ENCODE assay signal across 13 cellular contexts in genomic region chr9:38079410-38080105, GRCh38. TPM values are rescaled to one million over a fixed set of nuclear protein-coding genes. Genes with fewer than 3 reads are reported as not detected.
DNase-seq lines count a peak whose midpoint lies in the region; ATAC-seq and TF ChIP-seq lines count a peak whose summit lies in the region.
"Had no signal": no experiment of that assay in that cellular context is flagged by ENCODE, and none has a peak within 500 bp of the region (broad histone marks: within the 10 kb centered on the region; RNA-seq: fewer than 3 reads in every experiment).

No MANE protein-coding gene starts in this region.

- no peak overlapping the region for H3K9ac ChIP-seq in neural progenitor cell

- peaks cover 7% of the 10 kb centered on the region for H4K20me1 ChIP-seq in neural progenitor cell (ENCODE audit: low read depth)

- H3K36me3 Mint-ChIP-seq in activated CD4-positive, alpha-beta T cell treated with anti-CD3 and anti-CD28 coated beads, Interleukin-2, amount 10 ng/mL, durations not matched to agents 24 days and 14 days (ENCODE audit: low read depth), result no peaks in the 10 kb centered on the region
- no peaks in the 10 kb centered on the region for H3K36me3 Mint-ChIP-seq in neural progenitor cell
- H3K36me3 Mint-ChIP-seq: CD4-positive, alpha-beta memory T cell had no signal

- H3F3A ChIP-seq in neural progenitor cell (ENCODE audit: low read depth), result peaks cover 18% of the 10 kb centered on the region

- H3K9me3 Mint-ChIP-seq in activated CD4-positive, alpha-beta T cell treated with anti-CD3 and anti-CD28 coated beads, Interleukin-2, amount 10 ng/mL, durations not matched to agents 24 days and 14 days, result peaks cover 8% of the 10 kb centered on the region
- peaks cover 2% of the 10 kb centered on the region for H3K9me3 Mint-ChIP-seq in neural progenitor cell

- DNase-seq in GDM1 (lab: John Stamatoyannopoulos, UW) (peak; percentile 17), RPMI7951 (ENCODE audit: low read depth) (peak; percentile 85), fibroblast of gingiva (ENCODE audit: low read depth) (peak; percentile 32), sciatic nerve (ENCODE audit: low spot score) (peak; percentile 64), retina (no peak), neural progenitor cell (ENCODE audit: low spot score) (no peak)
- DNase-seq in activated CD4-positive, alpha-beta T cell treated with anti-CD3 and anti-CD28 coated beads, Interleukin-2, amount 10 ng/mL, durations not matched to agents 24 days and 14 days, result no peak
- DNase-seq: activated T-cell treated with anti-CD3 and anti-CD28 coated beads, Interleukin-2, amount 50 U/mL, for 48 hours; CD4-positive, alpha-beta memory T cell had no signal

- H3K79me2 ChIP-seq in neural progenitor cell (ENCODE audit: low read depth), result no peaks in the 10 kb centered on the region

- no peak overlapping the region for H3K27ac Mint-ChIP-seq in activated CD4-positive, alpha-beta T cell treated with anti-CD3 and anti-CD28 coated beads, Interleukin-2, amount 10 ng/mL, durations not matched to agents 24 days and 14 days
- no peak overlapping the region for H3K27ac Mint-ChIP-seq in neural progenitor cell
- H3K27ac Mint-ChIP-seq: CD4-positive, alpha-beta memory T cell had no signal

- no peak overlapping the region for H2AFZ ChIP-seq in neural progenitor cell (replicated peaks)

- no peaks in the 10 kb centered on the region for H3K36me3 ChIP-seq in neural progenitor cell
- H3K36me3 ChIP-seq: cardiac muscle cell, tibial artery had no signal

- H3K4me2 ChIP-seq in neural progenitor cell, result no peak overlapping the region

- intact Hi-C loops in sciatic nerve (cut with DNase I), result no loop called here
- intact Hi-C loops in activated CD4-positive, alpha-beta T cell treated with anti-CD3 and anti-CD28 coated beads, Interleukin-2, amount 10 ng/mL, durations not matched to agents 24 days and 14 days (cut with micrococcal nuclease), result no loop called here

- H3K4me3 ChIP-seq in neural progenitor cell, result no peak overlapping the region
- H3K4me3 ChIP-seq: cardiac muscle cell, tibial artery had no signal

- H3K9me3 ChIP-seq in neural progenitor cell (ENCODE audit: low read depth), result no peaks in the 10 kb centered on the region
- H3K9me3 ChIP-seq: tibial artery had no signal

- no peaks in the 10 kb centered on the region for H3K4me1 Mint-ChIP-seq in activated CD4-positive, alpha-beta T cell treated with anti-CD3 and anti-CD28 coated beads, Interleukin-2, amount 10 ng/mL, durations not matched to agents 24 days and 14 days
- H3K4me1 Mint-ChIP-seq in neural progenitor cell, result peaks cover 25% of the 10 kb centered on the region

- peaks cover 54% of the 10 kb centered on the region for H3K27me3 ChIP-seq in neural progenitor cell
- H3K27me3 ChIP-seq: cardiac muscle cell, tibial artery had no signal

- ATAC-seq in sciatic nerve (no peak), HG03175 (IDR thresholded peaks at IDR 0.05; ENCODE audit: unreplicated experiment) (no peak)
- ATAC-seq: left colon had no signal

- peaks cover 16% of the 10 kb centered on the region for H3K4me1 ChIP-seq in neural progenitor cell

- H3K27me3 Mint-ChIP-seq in activated CD4-positive, alpha-beta T cell treated with anti-CD3 and anti-CD28 coated beads, Interleukin-2, amount 10 ng/mL, durations not matched to agents 24 days and 14 days, result peaks cover 13% of the 10 kb centered on the region
- H3K27me3 Mint-ChIP-seq in neural progenitor cell (ENCODE audit: insufficient read depth, low read depth), result peaks cover 8% of the 10 kb centered on the region

- no peak overlapping the region for H3K27ac ChIP-seq in neural progenitor cell
- H3K27ac ChIP-seq: cardiac muscle cell, tibial artery had no signal

- TF ChIP-seq CTCF in neural progenitor cell (IDR thresholded peaks at IDR 0.05), result no peak

- H3K4me3 Mint-ChIP-seq in activated CD4-positive, alpha-beta T cell treated with anti-CD3 and anti-CD28 coated beads, Interleukin-2, amount 10 ng/mL, durations not matched to agents 24 days and 14 days, result no peak overlapping the region
- H3K4me3 Mint-ChIP-seq in neural progenitor cell, result no peak overlapping the region
- H3K4me3 Mint-ChIP-seq: CD4-positive, alpha-beta memory T cell had no signal

RNA-seq across cellular contexts. Expression of gene SHB, which starts 10.5 kb away (rescaled TPM):
- total RNA-seq in RPMI7951 (2014; rRNA removed; shearing (Covaris generic)), result 10.0 and 10.7 TPM in 2 replicates
- total RNA-seq in sciatic nerve (15.9 TPM), neural progenitor cell (ENCODE audit: low replicate concordance) (1.1 and 4.1 TPM in 2 replicates)
- 1.6 and 2.1 TPM in 2 replicates for total RNA-seq in activated CD4-positive, alpha-beta T cell treated with anti-CD3 and anti-CD28 coated beads, Interleukin-2, amount 10 ng/mL, durations not matched to agents 24 days and 14 days

Comparison
In these comparisons a context has a peak if more than half of its experiments do, and no peak if none do; other contexts are left out.
1. DNase-seq: peak in GDM1 (single experiment), RPMI7951 (single experiment), fibroblast of gingiva (single experiment) and sciatic nerve (single experiment); none in retina (single experiment), activated CD4-positive, alpha-beta T cell treated with anti-CD3 and anti-CD28 coated beads, Interleukin-2, amount 10 ng/mL, durations not matched to agents 24 days and 14 days (single experiment) and neural progenitor cell (single experiment).